In genomic region chr3:169764453-169765280, GRCh38 we compare ENCODE assay signal across 1 cellular context.
A peak's percentile ranks its signal among the peaks of the same experiment; 100 is the strongest.
TF ChIP-seq lines count a peak whose summit lies in the region.

TSS of gene TERC (minus strand) at chr3:169765060.

TF ChIP-seq in K562, 482 proteins besides CTCF, POLR2A, EP300 and RAD21 (continued from another document and continues in another):
- TF ChIP-seq, protein P1, sequence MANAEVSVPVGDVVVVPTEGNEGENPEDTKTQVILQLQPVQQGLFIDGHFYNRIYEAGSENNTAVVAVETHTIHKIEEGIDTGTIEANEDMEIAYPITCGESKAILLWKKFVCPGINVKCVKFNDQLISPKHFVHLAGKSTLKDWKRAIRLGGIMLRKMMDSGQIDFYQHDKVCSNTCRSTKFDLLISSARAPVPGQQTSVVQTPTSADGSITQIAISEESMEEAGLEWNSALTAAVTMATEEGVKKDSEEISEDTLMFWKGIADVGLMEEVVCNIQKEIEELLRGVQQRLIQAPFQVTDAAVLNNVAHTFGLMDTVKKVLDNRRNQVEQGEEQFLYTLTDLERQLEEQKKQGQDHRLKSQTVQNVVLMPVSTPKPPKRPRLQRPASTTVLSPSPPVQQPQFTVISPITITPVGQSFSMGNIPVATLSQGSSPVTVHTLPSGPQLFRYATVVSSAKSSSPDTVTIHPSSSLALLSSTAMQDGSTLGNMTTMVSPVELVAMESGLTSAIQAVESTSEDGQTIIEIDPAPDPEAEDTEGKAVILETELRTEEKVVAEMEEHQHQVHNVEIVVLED (CRISPR knock-in tag; IDR thresholded peaks at IDR 0.05), result no peak
- TF ChIP-seq FOXM1 (IDR thresholded peaks at IDR 0.05; ENCODE audit: low read depth) (0 out of 2 replicates have a peak, but pooled peaks have one; percentile 39), FOXM1 (CRISPR knock-in tag; IDR thresholded peaks at IDR 0.05; ENCODE audit: low read depth) (no peak), ZNF699 (CRISPR knock-in tag; IDR thresholded peaks at IDR 0.05; ENCODE audit: insufficient replicate concordance) (no peak), GTF2B (IDR thresholded peaks at IDR 0.05; ENCODE audit: extremely low read depth, insufficient read length) (no peak), BCLAF1 (IDR thresholded peaks at IDR 0.05; ENCODE audit: borderline replicate concordance in 1 of 2, control insufficient read depth in 1 of 2, low read depth in 2 of 2, low read length in 1 of 2) (no peak), PPARD (CRISPR knock-in tag; IDR thresholded peaks at IDR 0.05) (no peak), TOE1 (IDR thresholded peaks at IDR 0.05; ENCODE audit: borderline replicate concordance) (no peak), TOE1 (CRISPR knock-in tag; IDR thresholded peaks at IDR 0.05; ENCODE audit: borderline replicate concordance, low read depth) (no peak), PHB (CRISPR knock-in tag; IDR thresholded peaks at IDR 0.05) (0 out of 2 replicates have a peak, but pooled peaks have one; percentile 46), SIRT6 (IDR thresholded peaks at IDR 0.05; ENCODE audit: low read depth, low read length) (no peak), CHCHD3 (CRISPR knock-in tag; IDR thresholded peaks at IDR 0.05) (peak; percentile 71; the same call in 1 of the 2 replicates), HDAC8 (tag; IDR thresholded peaks at IDR 0.05) (no peak), KLF1 (tag; IDR thresholded peaks at IDR 0.05) (peak; percentile 64; the same call in 1 of the 2 replicates), TEAD4 (IDR thresholded peaks at IDR 0.05; ENCODE audit: low read length) (0 out of 2 replicates have a peak, but pooled peaks have one; percentile 8), TEAD4 (CRISPR knock-in tag; IDR thresholded peaks at IDR 0.05; ENCODE audit: borderline replicate concordance) (no peak), SPI1 (IDR thresholded peaks at IDR 0.05; ENCODE audit: borderline replicate concordance, low read depth, low read length) (no peak), ZNF589 (CRISPR knock-in tag; IDR thresholded peaks at IDR 0.05; ENCODE audit: low read depth) (0 out of 2 replicates have a peak, but pooled peaks have one; percentile 63), TFAP4 (CRISPR knock-in tag; IDR thresholded peaks at IDR 0.05; ENCODE audit: borderline replicate concordance) (peak; percentile 65), SMAD3 (CRISPR knock-in tag; conservative IDR thresholded peaks at IDR 0.05) (no peak), MBD1 (CRISPR knock-in tag; IDR thresholded peaks at IDR 0.05) (no peak), ZEB2 (IDR thresholded peaks at IDR 0.05) (no peak), ZNF197 (CRISPR knock-in tag; IDR thresholded peaks at IDR 0.05; ENCODE audit: low read depth) (no peak), ZSCAN32 (CRISPR knock-in tag; IDR thresholded peaks at IDR 0.05) (peak; percentile 47; the same call in 1 of the 2 replicates), BRD4 (IDR thresholded peaks at IDR 0.05) (peak; percentile 97; the same call in 1 of the 2 replicates), CCNT2 (IDR thresholded peaks at IDR 0.05; ENCODE audit: borderline replicate concordance, extremely low read depth, insufficient read length, low read depth, low read length) (no peak), TAF1 (IDR thresholded peaks at IDR 0.05; ENCODE audit: control insufficient read depth, extremely low read depth, insufficient read depth, low read length, severe bottlenecking) (peak; percentile 76), ZBTB11 (CRISPR knock-in tag; IDR thresholded peaks at IDR 0.05) (peak in 1 of 3 experiments; percentile 91; a peak in 3 of 6 replicates), ATF7 (IDR thresholded peaks at IDR 0.05) (0 out of 2 replicates have a peak, but pooled peaks have one; percentile 9), FIP1L1 (IDR thresholded peaks at IDR 0.05; ENCODE audit: low read depth, low read length, poor library complexity, severe bottlenecking) (peak; percentile 97), MCM2 (IDR thresholded peaks at IDR 0.05; ENCODE audit: low read depth) (no peak), SREBF1 (IDR thresholded peaks at IDR 0.05; ENCODE audit: borderline replicate concordance, low read depth, low read length) (no peak), MEF2A (IDR thresholded peaks at IDR 0.05; ENCODE audit: control insufficient read depth, low read depth, low read length) (no peak), RBM25 (IDR thresholded peaks at IDR 0.05; ENCODE audit: low read depth, low read length, severe bottlenecking) (peak; percentile 72), PCBP1 (IDR thresholded peaks at IDR 0.05; ENCODE audit: low read depth, low read length, poor library complexity, severe bottlenecking) (peak; percentile 85), PURB (CRISPR knock-in tag; IDR thresholded peaks at IDR 0.05; ENCODE audit: low read depth) (no peak), CC2D1A (IDR thresholded peaks at IDR 0.05) (peak; percentile 63), ZNF347 (CRISPR knock-in tag; IDR thresholded peaks at IDR 0.05; ENCODE audit: low read depth) (no peak), BRD9 (IDR thresholded peaks at IDR 0.05; ENCODE audit: low read depth, partially characterized antibody) (no peak)
- TF ChIP-seq, protein P2, sequence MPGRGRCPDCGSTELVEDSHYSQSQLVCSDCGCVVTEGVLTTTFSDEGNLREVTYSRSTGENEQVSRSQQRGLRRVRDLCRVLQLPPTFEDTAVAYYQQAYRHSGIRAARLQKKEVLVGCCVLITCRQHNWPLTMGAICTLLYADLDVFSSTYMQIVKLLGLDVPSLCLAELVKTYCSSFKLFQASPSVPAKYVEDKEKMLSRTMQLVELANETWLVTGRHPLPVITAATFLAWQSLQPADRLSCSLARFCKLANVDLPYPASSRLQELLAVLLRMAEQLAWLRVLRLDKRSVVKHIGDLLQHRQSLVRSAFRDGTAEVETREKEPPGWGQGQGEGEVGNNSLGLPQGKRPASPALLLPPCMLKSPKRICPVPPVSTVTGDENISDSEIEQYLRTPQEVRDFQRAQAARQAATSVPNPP (IDR thresholded peaks at IDR 0.05; ENCODE audit: borderline replicate concordance, insufficient read depth, insufficient read length), result no peak
- TF ChIP-seq, protein P3, sequence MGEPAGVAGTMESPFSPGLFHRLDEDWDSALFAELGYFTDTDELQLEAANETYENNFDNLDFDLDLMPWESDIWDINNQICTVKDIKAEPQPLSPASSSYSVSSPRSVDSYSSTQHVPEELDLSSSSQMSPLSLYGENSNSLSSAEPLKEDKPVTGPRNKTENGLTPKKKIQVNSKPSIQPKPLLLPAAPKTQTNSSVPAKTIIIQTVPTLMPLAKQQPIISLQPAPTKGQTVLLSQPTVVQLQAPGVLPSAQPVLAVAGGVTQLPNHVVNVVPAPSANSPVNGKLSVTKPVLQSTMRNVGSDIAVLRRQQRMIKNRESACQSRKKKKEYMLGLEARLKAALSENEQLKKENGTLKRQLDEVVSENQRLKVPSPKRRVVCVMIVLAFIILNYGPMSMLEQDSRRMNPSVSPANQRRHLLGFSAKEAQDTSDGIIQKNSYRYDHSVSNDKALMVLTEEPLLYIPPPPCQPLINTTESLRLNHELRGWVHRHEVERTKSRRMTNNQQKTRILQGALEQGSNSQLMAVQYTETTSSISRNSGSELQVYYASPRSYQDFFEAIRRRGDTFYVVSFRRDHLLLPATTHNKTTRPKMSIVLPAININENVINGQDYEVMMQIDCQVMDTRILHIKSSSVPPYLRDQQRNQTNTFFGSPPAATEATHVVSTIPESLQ (CRISPR knock-in tag; IDR thresholded peaks at IDR 0.05), result no peak
- TF ChIP-seq, protein P4, sequence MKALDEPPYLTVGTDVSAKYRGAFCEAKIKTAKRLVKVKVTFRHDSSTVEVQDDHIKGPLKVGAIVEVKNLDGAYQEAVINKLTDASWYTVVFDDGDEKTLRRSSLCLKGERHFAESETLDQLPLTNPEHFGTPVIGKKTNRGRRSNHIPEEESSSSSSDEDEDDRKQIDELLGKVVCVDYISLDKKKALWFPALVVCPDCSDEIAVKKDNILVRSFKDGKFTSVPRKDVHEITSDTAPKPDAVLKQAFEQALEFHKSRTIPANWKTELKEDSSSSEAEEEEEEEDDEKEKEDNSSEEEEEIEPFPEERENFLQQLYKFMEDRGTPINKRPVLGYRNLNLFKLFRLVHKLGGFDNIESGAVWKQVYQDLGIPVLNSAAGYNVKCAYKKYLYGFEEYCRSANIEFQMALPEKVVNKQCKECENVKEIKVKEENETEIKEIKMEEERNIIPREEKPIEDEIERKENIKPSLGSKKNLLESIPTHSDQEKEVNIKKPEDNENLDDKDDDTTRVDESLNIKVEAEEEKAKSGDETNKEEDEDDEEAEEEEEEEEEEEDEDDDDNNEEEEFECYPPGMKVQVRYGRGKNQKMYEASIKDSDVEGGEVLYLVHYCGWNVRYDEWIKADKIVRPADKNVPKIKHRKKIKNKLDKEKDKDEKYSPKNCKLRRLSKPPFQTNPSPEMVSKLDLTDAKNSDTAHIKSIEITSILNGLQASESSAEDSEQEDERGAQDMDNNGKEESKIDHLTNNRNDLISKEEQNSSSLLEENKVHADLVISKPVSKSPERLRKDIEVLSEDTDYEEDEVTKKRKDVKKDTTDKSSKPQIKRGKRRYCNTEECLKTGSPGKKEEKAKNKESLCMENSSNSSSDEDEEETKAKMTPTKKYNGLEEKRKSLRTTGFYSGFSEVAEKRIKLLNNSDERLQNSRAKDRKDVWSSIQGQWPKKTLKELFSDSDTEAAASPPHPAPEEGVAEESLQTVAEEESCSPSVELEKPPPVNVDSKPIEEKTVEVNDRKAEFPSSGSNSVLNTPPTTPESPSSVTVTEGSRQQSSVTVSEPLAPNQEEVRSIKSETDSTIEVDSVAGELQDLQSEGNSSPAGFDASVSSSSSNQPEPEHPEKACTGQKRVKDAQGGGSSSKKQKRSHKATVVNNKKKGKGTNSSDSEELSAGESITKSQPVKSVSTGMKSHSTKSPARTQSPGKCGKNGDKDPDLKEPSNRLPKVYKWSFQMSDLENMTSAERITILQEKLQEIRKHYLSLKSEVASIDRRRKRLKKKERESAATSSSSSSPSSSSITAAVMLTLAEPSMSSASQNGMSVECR (CRISPR knock-in tag; IDR thresholded peaks at IDR 0.05), result no peak
